Comparison of ENCODE assay signal across 15 cellular contexts in genomic region chr10:46234026-46234425, GRCh38. TPM values are rescaled to one million over a fixed set of nuclear protein-coding genes. Genes with fewer than 3 reads are reported as not detected.
"Had no signal": no experiment of that assay in that cellular context is flagged by ENCODE, and none has a peak within 500 bp of the region (broad histone marks: within the 10 kb centered on the region; RNA-seq: fewer than 3 reads in every experiment).

No MANE protein-coding gene starts in this region.

- H3K27me3 Mint-ChIP-seq: stimulated activated naive B cell treated with anti-CD40 and anti-IgM and Interleukin-4, amounts not matched to agents 10 μg/mL and 1 μg/mL and 100 μg/mL, for 72 hours had no signal

- H3K4me3 Mint-ChIP-seq: stimulated activated naive B cell treated with anti-CD40 and anti-IgM and Interleukin-4, amounts not matched to agents 10 μg/mL and 1 μg/mL and 100 μg/mL, for 72 hours; T-helper 1 cell treated with Interleukin-12 subunit alpha and Interleukin-12 subunit beta and Interleukin-4 antibody, amounts not matched to agents 30 μg/mL and 1 μg/mL, for 36 hours; WTC11 had no signal

- H3K27ac Mint-ChIP-seq: stimulated activated naive B cell treated with anti-CD40 and anti-IgM and Interleukin-4, amounts not matched to agents 10 μg/mL and 1 μg/mL and 100 μg/mL, for 72 hours; T-helper 1 cell treated with Interleukin-12 subunit alpha and Interleukin-12 subunit beta and Interleukin-4 antibody, amounts not matched to agents 30 μg/mL and 1 μg/mL, for 36 hours; WTC11 had no signal

- H3K36me3 Mint-ChIP-seq: WTC11 had no signal

- DNase-seq: activated CD4-positive, alpha-beta T cell treated with anti-CD3 and anti-CD28 coated beads for 48 hours; activated gamma-delta T cell; effector CD8-positive, alpha-beta T cell; right cardiac atrium; SK-N-SH; stimulated activated naive B cell treated with anti-CD40 and anti-IgM and Interleukin-4, amounts not matched to agents 10 μg/mL and 1 μg/mL and 100 μg/mL, for 72 hours had no signal

RNA-seq across cellular contexts. Expression of gene ANTXRL, which starts 52.8 kb away (rescaled TPM):
- total RNA-seq: astrocyte, fibroblast of lung, frontal cortex, liver, smooth muscle cell, suprapubic skin, urinary bladder, WTC11 had no signal
- polyA plus RNA-seq: fibroblast of lung, SK-N-SH, smooth muscle cell had no signal
